In genomic region chr15:101361418-101361817, GRCh38 we compare ENCODE assay signal across 21 cellular contexts.
"Had no signal": no experiment of that assay in that cellular context is flagged by ENCODE, and none has a peak within 500 bp of the region (broad histone marks: within the 10 kb centered on the region; RNA-seq: fewer than 3 reads in every experiment).

No MANE protein-coding gene starts in this region.

- H3K36me3 Mint-ChIP-seq: activated naive CD4-positive, alpha-beta T cell treated with anti-CD3 and anti-CD28 coated beads, Interleukin-2, amount 10 ng/mL, durations not matched to agents 7 days and 5 days; natural killer cell treated with Interleukin-12 subunit alpha and Interleukin-12 subunit beta and Interleukin-15 and Interleukin-18, amount 100 ng/mL, for 72 hours had no signal

- H3K4me1 ChIP-seq: parathyroid adenoma, thyroid gland had no signal

- H3K27me3 ChIP-seq: cardiac muscle cell, dorsolateral prefrontal cortex, sigmoid colon, thyroid gland had no signal

- H3K27ac Mint-ChIP-seq: endodermal cell, mesothelial cell of epicardium had no signal

- DNase-seq: activated CD4-positive, alpha-beta T cell treated with anti-CD3 and anti-CD28 coated beads, Interleukin-2, amount 50 U/mL, for 4 hours; activated naive CD4-positive, alpha-beta T cell treated with anti-CD3 and anti-CD28 coated beads, Interleukin-2, amount 10 ng/mL, durations not matched to agents 7 days and 5 days; activated T-cell treated with anti-CD3 and anti-CD28 coated beads, Interleukin-2, amount 50 U/mL, for 1 hour; dorsolateral prefrontal cortex; endodermal cell; foreskin melanocyte; glutamatergic neuron; hippocampal formation; left colon; sigmoid colon; stimulated activated CD8-positive, alpha-beta memory T cell treated with anti-CD3 and anti-CD28 coated beads, Interleukin-4, amount 100 ng/mL, for 48 hours; stimulated activated naive CD4-positive, alpha-beta T cell treated with Interleukin-2 at 50 U/mL for 16 hours; thyroid gland; WERI-Rb-1 had no signal

- H3K9me3 ChIP-seq: neutrophil, sigmoid colon, thyroid gland had no signal

- ATAC-seq: left colon; natural killer cell treated with Interleukin-12 subunit alpha and Interleukin-12 subunit beta and Interleukin-15 and Interleukin-18, amount 100 ng/mL, for 72 hours had no signal

- FAIRE-seq: islet of Langerhans had no signal

- H3K4me3 ChIP-seq: cardiac muscle cell, dorsolateral prefrontal cortex, lung, sigmoid colon, thyroid gland had no signal

- H3K4me1 Mint-ChIP-seq: activated naive CD4-positive, alpha-beta T cell treated with anti-CD3 and anti-CD28 coated beads, Interleukin-2, amount 10 ng/mL, durations not matched to agents 7 days and 5 days had no signal

- H3K4me3 Mint-ChIP-seq: activated naive CD4-positive, alpha-beta T cell treated with anti-CD3 and anti-CD28 coated beads, Interleukin-2, amount 10 ng/mL, durations not matched to agents 7 days and 5 days; endodermal cell; mesothelial cell of epicardium; natural killer cell treated with Interleukin-12 subunit alpha and Interleukin-12 subunit beta and Interleukin-15 and Interleukin-18, amount 100 ng/mL, for 72 hours had no signal

- H3K9me3 Mint-ChIP-seq: activated naive CD4-positive, alpha-beta T cell treated with anti-CD3 and anti-CD28 coated beads, Interleukin-2, amount 10 ng/mL, durations not matched to agents 7 days and 5 days; natural killer cell treated with Interleukin-12 subunit alpha and Interleukin-12 subunit beta and Interleukin-15 and Interleukin-18, amount 100 ng/mL, for 72 hours had no signal

- H3K27ac ChIP-seq: cardiac muscle cell, neutrophil, parathyroid adenoma, sigmoid colon, thyroid gland, WERI-Rb-1 had no signal

- H3K36me3 ChIP-seq: cardiac muscle cell, neutrophil, sigmoid colon, thyroid gland, WERI-Rb-1 had no signal
